ENCODE assay signal across 14 cellular contexts in genomic region chr1:205925730-205926129, GRCh38. TPM values are rescaled to one million over a fixed set of nuclear protein-coding genes. Genes with fewer than 3 reads are reported as not detected.
DNase-seq lines count a peak whose midpoint lies in the region; ATAC-seq lines count a peak whose summit lies in the region.
"Had no signal": no experiment of that assay in that cellular context is flagged by ENCODE, and none has a peak within 500 bp of the region (broad histone marks: within the 10 kb centered on the region; RNA-seq: fewer than 3 reads in every experiment).

No MANE protein-coding gene starts in this region.

- peak; percentile 97 for DNase-seq in A172 (ENCODE audit: low spot score)
- peak; percentile 42 for DNase-seq in GOT3 (lab: John Stamatoyannopoulos, UW)
- peak; percentile 97 for DNase-seq in amniotic epithelial cell (ENCODE audit: low read depth)
- DNase-seq in iris pigment epithelial cell (ENCODE audit: low read depth): peak; percentile 90
- no peak for DNase-seq in NCI-H1092 (lab: John Stamatoyannopoulos, UW)
- DNase-seq: activated CD8-positive, alpha-beta memory T cell treated with anti-CD3 and anti-CD28 coated beads, Interleukin-2, amount 50 U/mL, for 4 hours; heart left ventricle; NCI-H526 treated with DMSO at 0.1 percent for 48 hours; stimulated activated naive CD4-positive, alpha-beta T cell treated with Interleukin-2 at 50 U/mL for 16 hours had no signal

- no peak for ATAC-seq in GM21390 (IDR thresholded peaks at IDR 0.05; ENCODE audit: unreplicated experiment)
- no peak for ATAC-seq in HG03378 (IDR thresholded peaks at IDR 0.05; ENCODE audit: unreplicated experiment)
- ATAC-seq in activated CD4-positive, CD25-positive, alpha-beta regulatory T cell treated with anti-CD3 and anti-CD28 coated beads, Interleukin-2, amount 50 U/mL, for 24 hours: no peak
- ATAC-seq: GM12878, heart left ventricle, T-cell had no signal

RNA-seq across cellular contexts. Expression of gene SLC26A9, which starts 17.5 kb away (rescaled TPM):
- total RNA-seq in A172 (2014; rRNA removed; shearing (Covaris generic)): 0.05 TPM in 1 of 2 replicates, not detected in the other
